Comparison of ENCODE assay signal across 12 cellular contexts in the genomic region with DNA sequence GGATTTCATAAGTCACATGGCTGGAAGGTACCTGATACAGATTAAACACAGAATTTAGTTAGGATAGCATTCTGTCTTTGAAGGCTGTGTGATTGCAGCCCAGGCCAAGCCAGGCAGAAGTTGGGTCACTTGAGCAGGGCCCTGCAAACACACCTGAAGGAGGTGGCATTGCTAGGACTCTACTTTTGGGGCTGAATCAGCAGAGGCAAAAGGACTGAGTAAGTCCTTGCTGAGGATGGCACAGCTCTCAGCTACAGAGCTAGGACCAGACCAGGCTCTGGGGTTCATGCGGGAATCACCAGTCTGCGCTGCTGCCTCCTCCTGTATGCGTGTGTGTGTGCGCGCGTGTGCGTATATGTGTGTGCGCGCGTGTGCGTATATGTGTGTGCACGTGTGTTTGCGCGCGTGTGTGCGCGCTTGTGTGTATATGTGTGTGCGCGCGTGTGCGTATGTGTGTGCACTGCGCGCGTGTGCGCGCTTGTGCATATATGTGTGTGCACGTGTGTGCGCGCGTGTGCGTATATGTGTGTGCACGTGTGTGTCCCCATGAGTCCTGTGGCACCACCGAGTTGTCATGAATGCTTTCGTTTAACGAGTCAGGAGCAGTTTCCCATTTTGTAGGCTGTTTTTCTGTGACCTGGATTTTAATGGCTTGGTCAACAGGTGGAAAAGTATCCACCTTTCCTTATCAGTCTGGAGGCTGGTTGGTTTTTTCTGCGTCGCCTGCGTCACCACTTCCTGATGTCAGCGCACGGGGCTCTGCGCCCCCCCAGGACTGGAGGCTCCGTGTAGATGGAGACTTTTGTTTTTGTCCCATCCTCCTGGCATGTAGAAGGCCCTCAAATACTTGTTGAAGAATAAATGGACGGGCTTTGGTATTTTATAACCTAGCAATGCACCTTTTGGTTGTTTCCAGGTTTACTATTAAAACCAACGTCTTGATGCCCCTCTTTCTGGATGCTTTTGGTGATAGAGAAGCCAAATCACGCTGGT. TPM values are rescaled to one million over a fixed set of nuclear protein-coding genes. Genes with fewer than 3 reads are reported as not detected.
A peak's percentile ranks its signal among the peaks of the same experiment; 100 is the strongest.
DNase-seq lines count a peak whose midpoint lies in the region; ATAC-seq, FAIRE-seq and TF ChIP-seq lines count a peak whose summit lies in the region.
"Had no signal": no experiment of that assay in that cellular context is flagged by ENCODE, and none has a peak within 500 bp of the region (broad histone marks: within the 10 kb centered on the region; RNA-seq: fewer than 3 reads in every experiment).

No MANE protein-coding gene starts in this region.

- H3K36me3 ChIP-seq in rectal smooth muscle tissue (ENCODE audit: control insufficient read depth, insufficient read depth, low read length): no peaks in the 10 kb centered on the region
- H3K36me3 ChIP-seq: ovary had no signal

- no peak overlapping the region for H3K27ac ChIP-seq in rectal smooth muscle tissue (ENCODE audit: low read depth, low read length)
- H3K27ac ChIP-seq: ovary had no signal

- no peak for TF ChIP-seq POLR2A in GM12891 (IDR thresholded peaks at IDR 0.05; ENCODE audit: low read depth, low read length)
- no peak for TF ChIP-seq POLR2A in erythroblast (IDR thresholded peaks at IDR 0.05; ENCODE audit: low read length)

- peak; percentile 82 for FAIRE-seq in GM12891 (lab: Jason Lieb, UNC)
- FAIRE-seq in RCC 7860 (lab: Jason Lieb, UNC): no peak
- FAIRE-seq: keratinocyte had no signal

- no peak for TF ChIP-seq CTCF in foreskin fibroblast (IDR thresholded peaks at IDR 0.05; ENCODE audit: low read depth, low read length)

- H3K27me3 Mint-ChIP-seq in IgD-negative memory B cell: peaks cover 6% of the 10 kb centered on the region
- no peaks in the 10 kb centered on the region for H3K27me3 Mint-ChIP-seq in activated naive CD8-positive, alpha-beta T cell treated with anti-CD3 and anti-CD28 coated beads, Interleukin-2, amount 50 U/mL, for 24 hours

- H3K4me3 ChIP-seq in rectal smooth muscle tissue (ENCODE audit: low read length) (peak overlapping the region; percentile 32), foreskin fibroblast (ENCODE audit: low read depth in 1 of 2, low read length in 2 of 2) (no peak overlapping the region)
- H3K4me3 ChIP-seq: GM23338, ovary had no signal

- no peaks in the 10 kb centered on the region for H3K9me3 Mint-ChIP-seq in IgD-negative memory B cell
- no peaks in the 10 kb centered on the region for H3K9me3 Mint-ChIP-seq in activated naive CD8-positive, alpha-beta T cell treated with anti-CD3 and anti-CD28 coated beads, Interleukin-2, amount 50 U/mL, for 24 hours
- H3K9me3 Mint-ChIP-seq: GM23338 had no signal

- peak; percentile 25 for ATAC-seq in activated naive CD8-positive, alpha-beta T cell treated with anti-CD3 and anti-CD28 coated beads, Interleukin-2, amount 50 U/mL, for 24 hours
- ATAC-seq: GM23338 had no signal

- peaks cover 38% of the 10 kb centered on the region for H3K4me1 ChIP-seq in rectal smooth muscle tissue (ENCODE audit: control insufficient read depth, insufficient read depth, low read length)

- H3K4me3 Mint-ChIP-seq in IgD-negative memory B cell: peak overlapping the region; percentile 72 to 92 (median 84)
- H3K4me3 Mint-ChIP-seq in activated naive CD8-positive, alpha-beta T cell treated with anti-CD3 and anti-CD28 coated beads, Interleukin-2, amount 50 U/mL, for 24 hours: peak overlapping the region; percentile 73
- H3K4me3 Mint-ChIP-seq: GM23338 had no signal

- H3K27ac Mint-ChIP-seq in IgD-negative memory B cell: peak overlapping the region; percentile 71 to 88 (median 85)
- H3K27ac Mint-ChIP-seq in activated naive CD8-positive, alpha-beta T cell treated with anti-CD3 and anti-CD28 coated beads, Interleukin-2, amount 50 U/mL, for 24 hours: peak overlapping the region; percentile 89
- H3K27ac Mint-ChIP-seq: GM23338 had no signal

- no peak overlapping the region for H3K9ac ChIP-seq in rectal smooth muscle tissue (ENCODE audit: low read length)

- no peaks in the 10 kb centered on the region for H3K36me3 Mint-ChIP-seq in IgD-negative memory B cell
- peaks cover 13% of the 10 kb centered on the region for H3K36me3 Mint-ChIP-seq in activated naive CD8-positive, alpha-beta T cell treated with anti-CD3 and anti-CD28 coated beads, Interleukin-2, amount 50 U/mL, for 24 hours (ENCODE audit: low read depth)

- no peaks in the 10 kb centered on the region for H3K27me3 ChIP-seq in rectal smooth muscle tissue (ENCODE audit: control insufficient read depth, insufficient read depth, low read length)
- H3K27me3 ChIP-seq: ovary had no signal

- H3K4me1 Mint-ChIP-seq in IgD-negative memory B cell: peaks cover 51 to 69% (median 52%) of the 10 kb centered on the region in 3 donors
- H3K4me1 Mint-ChIP-seq in activated naive CD8-positive, alpha-beta T cell treated with anti-CD3 and anti-CD28 coated beads, Interleukin-2, amount 50 U/mL, for 24 hours: peaks cover 91% of the 10 kb centered on the region
- H3K4me1 Mint-ChIP-seq: GM23338 had no signal

- DNase-seq in GM12891 (ENCODE audit: insufficient read length, low spot score) (no peak), HUDEP-2 (lab: John Stamatoyannopoulos, UW; ENCODE audit: unreplicated experiment in 76 of 76) (no peak), RCC 7860 (ENCODE audit: low spot score) (no peak), erythroblast (lab: John Stamatoyannopoulos, UW) (no peak), foreskin fibroblast (no peak)
- DNase-seq in activated naive CD8-positive, alpha-beta T cell treated with anti-CD3 and anti-CD28 coated beads, Interleukin-2, amount 50 U/mL, for 24 hours: peak; percentile 43
- DNase-seq: NCI-H1417 treated with DMSO at 0.1 percent for 48 hours, ovary had no signal

TF ChIP-seq in GM12891, 5 proteins besides CTCF, POLR2A, EP300 and RAD21:
- TF ChIP-seq POU2F2 (IDR thresholded peaks at IDR 0.05; ENCODE audit: low read depth, low read length): no peak
- no peak for TF ChIP-seq TAF1 (IDR thresholded peaks at IDR 0.05; ENCODE audit: low read depth, low read length)
- TF ChIP-seq SPI1 (IDR thresholded peaks at IDR 0.05; ENCODE audit: low read depth, low read length): no peak
- TF ChIP-seq POLR2AphosphoS5 (IDR thresholded peaks at IDR 0.05; ENCODE audit: low read depth, low read length): no peak
- no peak for TF ChIP-seq PAX5 (IDR thresholded peaks at IDR 0.05; ENCODE audit: insufficient read depth, low read length, severe bottlenecking)

RNA-seq across cellular contexts. Expression of gene ADARB1, which starts 34.7 kb away (rescaled TPM):
- polyA plus RNA-seq in GM12891 (2012; ENCODE audit: low read depth, missing spikeins): 0.60 TPM
- 4.5 TPM for polyA plus RNA-seq in IgD-negative memory B cell
